Comparison of ENCODE assay signal across 11 cellular contexts in genomic region chr17:44971776-44972483, GRCh38. TPM values are rescaled to one million over a fixed set of nuclear protein-coding genes. Genes with fewer than 3 reads are reported as not detected.
DNase-seq lines count a peak whose midpoint lies in the region; ATAC-seq and TF ChIP-seq lines count a peak whose summit lies in the region.
"Had no signal": no experiment of that assay in that cellular context is flagged by ENCODE, and none has a peak within 500 bp of the region (broad histone marks: within the 10 kb centered on the region; RNA-seq: fewer than 3 reads in every experiment).

No MANE protein-coding gene starts in this region.

- H3K4me3 Mint-ChIP-seq in activated CD4-positive, alpha-beta T cell treated with anti-CD3 and anti-CD28 coated beads, Interleukin-2, amount 10 ng/mL, durations not matched to agents 7 days and 5 days = no peak overlapping the region

- TF ChIP-seq CTCF in GM13976 (IDR thresholded peaks at IDR 0.05; ENCODE audit: borderline replicate concordance, control extremely low read depth, extremely low read depth, insufficient read depth, missing control alignments) (no peak), upper lobe of right lung (IDR thresholded peaks at IDR 0.05) (no peak), body of pancreas (IDR thresholded peaks at IDR 0.05) (no peak)

- POLR2A ChIA-PET in activated CD4-positive, alpha-beta T cell treated with anti-CD3 and anti-CD28 coated beads, Interleukin-2, amount 10 ng/mL, durations not matched to agents 7 days and 5 days (lab: Charles Lee) = no interaction called here

- no peak overlapping the region for H3K27ac Mint-ChIP-seq in activated CD4-positive, alpha-beta T cell treated with anti-CD3 and anti-CD28 coated beads, Interleukin-2, amount 10 ng/mL, durations not matched to agents 7 days and 5 days

- 73 to 81% methylated on average over 4 to 8 of the region's 8 CpGs for WGBS in body of pancreas, 2 donors

- CTCF ChIA-PET in activated CD4-positive, alpha-beta T cell treated with anti-CD3 and anti-CD28 coated beads, Interleukin-2, amount 10 ng/mL, durations not matched to agents 7 days and 5 days (lab: Charles Lee) = interaction anchor here (0.6 to 2.5 kb wide), 5 partner anchors 9 to 1185 kb away, joined by 3 to 9 read pairs (median 4); partner anchors contain the start of gene ACBD4

- intact Hi-C loops in upper lobe of right lung (cut with DNase I) (no loop called here), body of pancreas (cut with DNase I) (no loop called here)

- no peak for TF ChIP-seq POLR2A in body of pancreas (IDR thresholded peaks at IDR 0.05)

- H3K27me3 Mint-ChIP-seq in activated CD4-positive, alpha-beta T cell treated with anti-CD3 and anti-CD28 coated beads, Interleukin-2, amount 10 ng/mL, durations not matched to agents 7 days and 5 days = peaks cover 62% of the 10 kb centered on the region

- H3K4me1 Mint-ChIP-seq in activated CD4-positive, alpha-beta T cell treated with anti-CD3 and anti-CD28 coated beads, Interleukin-2, amount 10 ng/mL, durations not matched to agents 7 days and 5 days = peaks cover 27% of the 10 kb centered on the region

- H3K9ac ChIP-seq in iPS-15b (ENCODE audit: low read depth, low read length) = no peak overlapping the region

- peaks cover 7% of the 10 kb centered on the region for H3K4me1 ChIP-seq in iPS-15b (ENCODE audit: control insufficient read depth, insufficient read depth, low read length)
- peaks cover 22% of the 10 kb centered on the region for H3K4me1 ChIP-seq in upper lobe of right lung
- peaks cover 25% of the 10 kb centered on the region for H3K4me1 ChIP-seq in body of pancreas

- ATAC-seq in upper lobe of right lung (no peak), body of pancreas (no peak)

- H3K27me3 ChIP-seq in iPS-15b (ENCODE audit: control insufficient read depth, insufficient read depth, low read length) (peaks cover 35% of the 10 kb centered on the region), upper lobe of right lung (peaks cover 33% of the 10 kb centered on the region), body of pancreas (peaks cover 0 to 9% of the 10 kb centered on the region in 2 donors)

- peak overlapping the region; percentile 45 for H3K4me3 ChIP-seq in iPS-15b (ENCODE audit: low read depth, low read length)
- no peak overlapping the region for H3K4me3 ChIP-seq in upper lobe of right lung
- H3K4me3 ChIP-seq in body of pancreas = no peak overlapping the region
- H3K4me3 ChIP-seq: left ventricle myocardium inferior had no signal

- H3K36me3 ChIP-seq in iPS-15b (ENCODE audit: control insufficient read depth, insufficient read depth, low read length) (no peaks in the 10 kb centered on the region), upper lobe of right lung (no peaks in the 10 kb centered on the region), body of pancreas (replicated peaks in 1 of 2; ENCODE audit: insufficient read depth in 1 of 2, low read depth in 2 of 2) (no peaks in the 10 kb centered on the region)
- H3K36me3 ChIP-seq: left ventricle myocardium inferior had no signal

- H3K27ac ChIP-seq in upper lobe of right lung (no peak overlapping the region), body of pancreas (no peak overlapping the region)
- H3K27ac ChIP-seq: HL-60, left ventricle myocardium inferior had no signal

- no peaks in the 10 kb centered on the region for H3K36me3 Mint-ChIP-seq in activated CD4-positive, alpha-beta T cell treated with anti-CD3 and anti-CD28 coated beads, Interleukin-2, amount 10 ng/mL, durations not matched to agents 7 days and 5 days (ENCODE audit: low read depth)

- H3K9me3 Mint-ChIP-seq in activated CD4-positive, alpha-beta T cell treated with anti-CD3 and anti-CD28 coated beads, Interleukin-2, amount 10 ng/mL, durations not matched to agents 7 days and 5 days = no peaks in the 10 kb centered on the region

- peak; percentile 37 to 51 for DNase-seq in activated CD4-positive, alpha-beta T cell treated with anti-CD3 and anti-CD28 coated beads for 24 hours (ENCODE audit: low read depth in 2 of 2)
- DNase-seq in activated CD4-positive, alpha-beta T cell treated with anti-CD3 and anti-CD28 coated beads, Interleukin-2, amount 10 ng/mL, durations not matched to agents 7 days and 5 days = no peak
- DNase-seq in activated T-cell treated with anti-CD3 and anti-CD28 coated beads for 4 hours = peak; percentile 31
- DNase-seq in stimulated activated CD8-positive, alpha-beta memory T cell treated with anti-CD3 and anti-CD28 coated beads, Interleukin-7, amount 100 ng/mL, for 48 hours (ENCODE audit: extremely low read depth in 1 of 2, low read depth in 1 of 2) = peak; percentile 38 to 75
- no peak for DNase-seq in GM13976 (ENCODE audit: low spot score)
- DNase-seq in upper lobe of right lung = no peak
- DNase-seq in body of pancreas = no peak
- DNase-seq: left ventricle myocardium inferior, Right ventricle myocardium superior had no signal

- in situ Hi-C loops in GM13976 (cut with MboI; ENCODE audit: low sequenced_read_pairs, unreplicated experiment) = no loop called here

- H3K9me3 ChIP-seq in iPS-15b (ENCODE audit: control insufficient read depth, insufficient read depth, low read length) (no peaks in the 10 kb centered on the region), upper lobe of right lung (no peaks in the 10 kb centered on the region), body of pancreas (no peaks in the 10 kb centered on the region)
- H3K9me3 ChIP-seq: left ventricle myocardium inferior had no signal

RNA-seq across cellular contexts. Expression of gene C1QL1, which starts 3.8 kb away (rescaled TPM):
- total RNA-seq in activated CD4-positive, alpha-beta T cell treated with anti-CD3 and anti-CD28 coated beads, Interleukin-2, amount 10 ng/mL, durations not matched to agents 7 days and 5 days = under 1 TPM; 0.67 to 0.77 TPM
- total RNA-seq in upper lobe of right lung = 0.52 TPM
- total RNA-seq in body of pancreas = 1 to 10 TPM; 2.3 to 2.9 TPM

RNA-seq across cellular contexts. Expression of gene KIF18B, which starts 24.4 kb away (rescaled TPM):
- total RNA-seq in activated CD4-positive, alpha-beta T cell treated with anti-CD3 and anti-CD28 coated beads, Interleukin-2, amount 10 ng/mL, durations not matched to agents 7 days and 5 days = 100 to 1,000 TPM; 107 to 109 TPM
- total RNA-seq in upper lobe of right lung = 0.32 TPM
- total RNA-seq in body of pancreas = under 1 TPM in 1 of 2 donors, not detected in 1; 0.26 TPM

RNA-seq across cellular contexts. Expression of gene GFAP, which starts 56.6 kb away (rescaled TPM):
- total RNA-seq in activated CD4-positive, alpha-beta T cell treated with anti-CD3 and anti-CD28 coated beads, Interleukin-2, amount 10 ng/mL, durations not matched to agents 7 days and 5 days = not detected
- total RNA-seq in upper lobe of right lung = not detected
- 1 to 10 TPM; 2.0 to 7.0 TPM for total RNA-seq in body of pancreas

Comparison
In these comparisons a context has a peak if more than half of its experiments do, and no peak if none do; other contexts are left out.
1. DNase-seq: peak in activated CD4-positive, alpha-beta T cell treated with anti-CD3 and anti-CD28 coated beads for 24 hours (2 of 2), activated T-cell treated with anti-CD3 and anti-CD28 coated beads for 4 hours (single experiment) and stimulated activated CD8-positive, alpha-beta memory T cell treated with anti-CD3 and anti-CD28 coated beads, Interleukin-7, amount 100 ng/mL, for 48 hours (2 of 2); none in activated CD4-positive, alpha-beta T cell treated with anti-CD3 and anti-CD28 coated beads, Interleukin-2, amount 10 ng/mL, durations not matched to agents 7 days and 5 days (single experiment), GM13976 (single experiment), upper lobe of right lung (single experiment) and body of pancreas (0 of 4).
2. RNA of gene KIF18B, which starts 24.4 kb away (total RNA-seq): 107 to 109 TPM in activated CD4-positive, alpha-beta T cell treated with anti-CD3 and anti-CD28 coated beads, Interleukin-2, amount 10 ng/mL, durations not matched to agents 7 days and 5 days; 0.32 TPM in upper lobe of right lung (single experiment) and 0.26 TPM in body of pancreas; every median in the first group is over 10 times any median in the second.